ENCODE assay signal across 24 cellular contexts in the genomic region with DNA sequence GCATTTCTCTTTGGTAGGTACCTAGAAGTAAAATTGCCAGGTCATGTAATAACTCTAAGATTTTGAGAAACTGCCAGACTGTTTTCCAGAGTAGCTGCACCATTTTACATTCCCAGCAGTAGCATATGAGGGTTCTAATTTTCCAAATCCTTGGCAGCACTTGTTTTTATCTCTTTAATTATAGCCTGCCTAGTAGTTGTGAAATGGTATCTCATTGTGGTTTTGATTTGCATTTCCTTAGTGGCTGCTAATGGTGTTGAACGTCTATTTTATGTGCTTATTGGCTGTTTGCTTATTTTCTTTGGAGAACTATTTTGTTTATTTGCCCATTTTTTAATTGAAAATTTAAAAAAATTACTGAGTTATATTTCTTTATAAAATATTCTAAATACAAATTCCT.
A peak's percentile ranks its signal among the peaks of the same experiment; 100 is the strongest.
DNase-seq lines count a peak whose midpoint lies in the region; ATAC-seq and TF ChIP-seq lines count a peak whose summit lies in the region.
"Had no signal": no experiment of that assay in that cellular context is flagged by ENCODE, and none has a peak within 500 bp of the region (broad histone marks: within the 10 kb centered on the region; RNA-seq: fewer than 3 reads in every experiment).

No MANE protein-coding gene starts in this region.

- WGBS in mesendoderm (ENCODE audit: extremely low coverage, insufficient coverage, low lambda C conversion rate), result no CpG with 5 or more reads among the region's 1 CpG
- 55 to 70% (median 63%) methylated on average over 1 of the region's 1 CpG for WGBS in adrenal gland, 4 donors

- H2AK5ac ChIP-seq in mesendoderm (ENCODE audit: low read length), result no peak overlapping the region

- H3K36me3 ChIP-seq in HUES48 (ENCODE audit: control insufficient read depth, insufficient read depth, low read length) (no peaks in the 10 kb centered on the region), mesendoderm (ENCODE audit: control insufficient read depth, insufficient read depth, low read length) (no peaks in the 10 kb centered on the region), adrenal gland (replicated peaks in 1 of 2) (no peaks in the 10 kb centered on the region)
- H3K36me3 ChIP-seq: neutrophil, prostate gland, upper lobe of left lung had no signal

- intact Hi-C loops in CD4-positive, alpha-beta T cell (cut with DNase I, micrococcal nuclease), result no loop called here
- intact Hi-C loops in adrenal gland (cut with DNase I), result no loop called here

- H3K27ac ChIP-seq in CD4-positive, alpha-beta T cell (ENCODE audit: low read depth, low read length), result no peak overlapping the region
- peak overlapping the region; percentile 21 for H3K27ac ChIP-seq in HUES48 (ENCODE audit: low read depth, low read length)
- H3K27ac ChIP-seq in mesendoderm (ENCODE audit: low read depth, low read length), result no peak overlapping the region
- H3K27ac ChIP-seq in adrenal gland, result no peak overlapping the region
- H3K27ac ChIP-seq: neutrophil, prostate gland, upper lobe of left lung had no signal

- no peak overlapping the region for H3K9ac ChIP-seq in HUES48 (ENCODE audit: low read depth, low read length)
- no peak overlapping the region for H3K9ac ChIP-seq in mesendoderm (ENCODE audit: low read length)

- DNase-seq in CD4-positive, alpha-beta T cell, result no peak
- peak; percentile 26 for DNase-seq in astrocyte of the hippocampus (ENCODE audit: low read depth, low spot score)
- peak; percentile 59 for DNase-seq in mesendoderm
- no peak for DNase-seq in NCI-H2081 treated with DMSO at 0.1 percent for 48 hours (lab: John Stamatoyannopoulos, UW)
- DNase-seq in adrenal gland, result no peak
- DNase-seq in OCI-M2 (lab: John Stamatoyannopoulos, UW; ENCODE audit: unreplicated experiment), result no peak
- DNase-seq: activated CD4-positive, alpha-beta T cell treated with anti-CD3 and anti-CD28 coated beads, Interleukin-2, amount 50 U/mL, for 4 hours; activated naive CD4-positive, alpha-beta T cell treated with anti-CD3 and anti-CD28 coated beads, Interleukin-2, amount 10 ng/mL, durations not matched to agents 7 days and 5 days; anterior cingulate cortex; CD4-positive, alpha-beta memory T cell; central memory CD4-positive, alpha-beta T cell; DMS53; head of caudate nucleus; kidney glomerular epithelial cell; NCI-H1092 treated with DMSO at 0.1 percent for 48 hours; NCI-H2029 treated with DMSO at 0.1 percent for 48 hours; NCI-H510A; upper lobe of left lung had no signal

- H3K23ac ChIP-seq in mesendoderm (ENCODE audit: low read length), result no peak overlapping the region

- H3K4me3 Mint-ChIP-seq in CD4-positive, alpha-beta T cell, result no peak overlapping the region
- H3K4me3 Mint-ChIP-seq: activated naive CD4-positive, alpha-beta T cell treated with anti-CD3 and anti-CD28 coated beads, Interleukin-2, amount 10 ng/mL, durations not matched to agents 7 days and 5 days; activated T-helper 1 cell treated with anti-CD3 and anti-CD28 coated beads, Interleukin-12 subunit alpha, Interleukin-12 subunit beta, Interleukin-2, Interleukin-4 antibody, amounts not matched to agents 30 ng/mL and 10 ng/mL and 1 ng/mL, durations not matched to agents 14 hours and 24 hours and 36 hours; WTC11 had no signal

- POLR2A ChIA-PET in CD4-positive, alpha-beta T cell (lab: Charles Lee), result no interaction called here

- H3K9me3 ChIP-seq in CD4-positive, alpha-beta T cell (ENCODE audit: control insufficient read depth, low read length), result no peaks in the 10 kb centered on the region
- H3K9me3 ChIP-seq in HUES48 (ENCODE audit: control insufficient read depth, insufficient read depth, low read length) (no peaks in the 10 kb centered on the region), adrenal gland (replicated peaks in 1 of 3) (no peaks in the 10 kb centered on the region)
- H3K9me3 ChIP-seq: neutrophil, prostate gland, upper lobe of left lung had no signal

- H4K8ac ChIP-seq in mesendoderm (ENCODE audit: low read depth, low read length), result no peak overlapping the region

- H3K4me1 Mint-ChIP-seq in CD4-positive, alpha-beta T cell (ENCODE audit: low read depth), result peaks cover 92% of the 10 kb centered on the region

- no peak overlapping the region for H2BK120ac ChIP-seq in mesendoderm (ENCODE audit: low read depth, low read length)

- H3K4me1 ChIP-seq in HUES48 (ENCODE audit: control insufficient read depth, insufficient read depth, low read length), result peaks cover 66% of the 10 kb centered on the region
- peaks cover 5% of the 10 kb centered on the region for H3K4me1 ChIP-seq in mesendoderm (ENCODE audit: control insufficient read depth, low read depth, low read length)
- H3K4me1 ChIP-seq in adrenal gland (replicated peaks in 1 of 2), result peaks cover 5 to 23% of the 10 kb centered on the region in 2 donors
- H3K4me1 ChIP-seq: prostate gland had no signal

- no peak overlapping the region for H3K18ac ChIP-seq in mesendoderm (ENCODE audit: low read length)

- no peak for TF ChIP-seq POLR2A in adrenal gland (IDR thresholded peaks at IDR 0.05)

- no peak for TF ChIP-seq CTCF in CD4-positive, alpha-beta T cell (IDR thresholded peaks at IDR 0.05)
- TF ChIP-seq CTCF in adrenal gland (IDR thresholded peaks at IDR 0.05), result no peak

- no peak overlapping the region for H4K5ac ChIP-seq in mesendoderm (ENCODE audit: low read length)

- H3K36me3 Mint-ChIP-seq in CD4-positive, alpha-beta T cell (ENCODE audit: low read depth), result no peaks in the 10 kb centered on the region
- H3K36me3 Mint-ChIP-seq: CD4-positive, alpha-beta memory T cell; WTC11 had no signal

- no peak for ATAC-seq in CD4-positive, alpha-beta T cell (ENCODE audit: poor library complexity)
- ATAC-seq in GM18909 (IDR thresholded peaks at IDR 0.05; ENCODE audit: poor library complexity, unreplicated experiment), result no peak

- H3K4me2 ChIP-seq in mesendoderm (ENCODE audit: low read length), result no peak overlapping the region

- H3K27me3 Mint-ChIP-seq in CD4-positive, alpha-beta T cell, result no peaks in the 10 kb centered on the region
- H3K27me3 Mint-ChIP-seq: activated naive CD4-positive, alpha-beta T cell treated with anti-CD3 and anti-CD28 coated beads, Interleukin-2, amount 10 ng/mL, durations not matched to agents 7 days and 5 days; CD4-positive, alpha-beta memory T cell had no signal

- H3K27me3 ChIP-seq in CD4-positive, alpha-beta T cell (ENCODE audit: control insufficient read depth, insufficient read depth, low read length), result no peaks in the 10 kb centered on the region
- no peaks in the 10 kb centered on the region for H3K27me3 ChIP-seq in HUES48 (ENCODE audit: control insufficient read depth, insufficient read depth, low read length)
- H3K27me3 ChIP-seq in mesendoderm (ENCODE audit: insufficient read depth, low read length, poor library complexity), result no peaks in the 10 kb centered on the region
- no peaks in the 10 kb centered on the region for H3K27me3 ChIP-seq in adrenal gland
- H3K27me3 ChIP-seq: neutrophil, upper lobe of left lung had no signal

- H3K9me3 Mint-ChIP-seq in CD4-positive, alpha-beta T cell, result no peaks in the 10 kb centered on the region
- H3K9me3 Mint-ChIP-seq: activated naive CD4-positive, alpha-beta T cell treated with anti-CD3 and anti-CD28 coated beads, Interleukin-2, amount 10 ng/mL, durations not matched to agents 7 days and 5 days; activated T-helper 1 cell treated with anti-CD3 and anti-CD28 coated beads, Interleukin-12 subunit alpha, Interleukin-12 subunit beta, Interleukin-2, Interleukin-4 antibody, amounts not matched to agents 30 ng/mL and 10 ng/mL and 1 ng/mL, durations not matched to agents 14 hours and 24 hours and 36 hours; CD4-positive, alpha-beta memory T cell; WTC11 had no signal

- H3K4ac ChIP-seq in mesendoderm (ENCODE audit: low read depth, low read length), result no peak overlapping the region

- no peak overlapping the region for H3K56ac ChIP-seq in mesendoderm (ENCODE audit: low read length)

- H3K79me2 ChIP-seq in mesendoderm (ENCODE audit: control insufficient read depth, insufficient read depth, low read length), result peaks cover 22% of the 10 kb centered on the region

- H3K4me3 ChIP-seq in HUES48 (ENCODE audit: low read depth, low read length) (no peak overlapping the region), mesendoderm (ENCODE audit: low read length) (no peak overlapping the region), adrenal gland (no peak overlapping the region)
- H3K4me3 ChIP-seq: prostate gland, upper lobe of left lung had no signal

- CTCF ChIA-PET in CD4-positive, alpha-beta T cell (lab: Charles Lee), result interaction anchor here (1.7 kb wide), 1 partner anchor 10 kb away, joined by 3 read pairs; no protein-coding TSS in a partner anchor

- H3K27ac Mint-ChIP-seq in CD4-positive, alpha-beta T cell, result peak overlapping the region; percentile 59
- H3K27ac Mint-ChIP-seq: activated naive CD4-positive, alpha-beta T cell treated with anti-CD3 and anti-CD28 coated beads, Interleukin-2, amount 10 ng/mL, durations not matched to agents 7 days and 5 days; activated T-helper 1 cell treated with anti-CD3 and anti-CD28 coated beads, Interleukin-12 subunit alpha, Interleukin-12 subunit beta, Interleukin-2, Interleukin-4 antibody, amounts not matched to agents 30 ng/mL and 10 ng/mL and 1 ng/mL, durations not matched to agents 14 hours and 24 hours and 36 hours had no signal

- no peak overlapping the region for H2BK15ac ChIP-seq in mesendoderm (replicated peaks; ENCODE audit: low read depth)

- H3K79me1 ChIP-seq in mesendoderm (ENCODE audit: low read length), result peaks cover 8% of the 10 kb centered on the region

- H2BK5ac ChIP-seq in mesendoderm (ENCODE audit: low read length), result no peak overlapping the region

Comparison
In these comparisons a context has a peak if more than half of its experiments do, and no peak if none do; other contexts are left out.
1. DNase-seq: peak in astrocyte of the hippocampus (single experiment) and mesendoderm (single experiment); none in CD4-positive, alpha-beta T cell (0 of 10), NCI-H2081 treated with DMSO at 0.1 percent for 48 hours (single experiment), adrenal gland (0 of 7) and OCI-M2 (single experiment).